Comparison of ENCODE assay signal across 29 cellular contexts in the genomic region with DNA sequence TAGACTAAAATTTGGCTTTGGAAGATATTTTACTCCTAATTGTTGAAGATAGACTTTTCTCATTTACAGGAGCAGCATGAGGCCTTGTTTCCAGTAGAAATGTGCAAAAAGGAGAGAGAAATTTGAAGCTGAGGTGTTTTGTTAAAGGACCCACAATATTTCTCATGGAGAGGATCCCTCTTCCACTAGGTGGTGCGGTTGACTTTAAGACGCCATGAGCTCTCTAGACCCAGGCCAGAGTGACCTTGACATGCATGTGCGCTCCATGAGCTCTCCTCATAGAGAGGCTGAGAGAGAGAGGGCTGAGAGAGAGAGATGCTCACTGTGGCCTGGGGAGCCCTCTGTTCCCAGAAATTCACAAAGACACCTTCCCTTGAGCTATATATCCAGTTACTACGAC.
DNase-seq lines count a peak whose midpoint lies in the region; ATAC-seq and TF ChIP-seq lines count a peak whose summit lies in the region.
"Had no signal": no experiment of that assay in that cellular context is flagged by ENCODE, and none has a peak within 500 bp of the region (broad histone marks: within the 10 kb centered on the region; RNA-seq: fewer than 3 reads in every experiment).

No MANE protein-coding gene starts in this region.

- peak; percentile 12; the same call in 1 of the 2 replicates for TF ChIP-seq CTCF in OCI-LY1 (IDR thresholded peaks at IDR 0.05; ENCODE audit: low read length)
- peak; percentile 4 for TF ChIP-seq CTCF in choroid plexus epithelial cell (conservative IDR thresholded peaks at IDR 0.05; ENCODE audit: low read depth, low read length)

- H3K27me3 Mint-ChIP-seq in activated T-helper 17 cell treated with anti-CD3 and anti-CD28 coated beads, Interleukin-2, amount 50 U/mL, for 72 hours = no peaks in the 10 kb centered on the region
- H3K27me3 Mint-ChIP-seq: activated CD4-positive, alpha-beta T cell treated with anti-CD3 and anti-CD28 coated beads, Interleukin-2, amount 10 ng/mL, durations not matched to agents 7 days and 5 days; activated naive CD8-positive, alpha-beta T cell treated with anti-CD3 and anti-CD28 coated beads, Interleukin-2, amount 50 U/mL, for 24 hours; activated T-cell treated with anti-CD3 and anti-CD28 coated beads, Interleukin-2, amount 50 U/mL, for 24 hours; CD4-positive, alpha-beta T cell; central memory CD8-positive, alpha-beta T cell; IgD-negative memory B cell; memory B cell had no signal

- no peaks in the 10 kb centered on the region for H3K79me2 ChIP-seq in OCI-LY1 (ENCODE audit: insufficient read depth, low read length)

- no peaks in the 10 kb centered on the region for H3K27me3 ChIP-seq in OCI-LY1 (ENCODE audit: insufficient read depth, low read length)
- H3K27me3 ChIP-seq: gastroesophageal sphincter, spleen, tibial nerve had no signal

- no peak overlapping the region for H3K4me3 Mint-ChIP-seq in activated T-helper 17 cell treated with anti-CD3 and anti-CD28 coated beads, Interleukin-2, amount 50 U/mL, for 72 hours
- H3K4me3 Mint-ChIP-seq: activated CD4-positive, alpha-beta T cell treated with anti-CD3 and anti-CD28 coated beads, Interleukin-2, amount 10 ng/mL, durations not matched to agents 7 days and 5 days; activated naive CD8-positive, alpha-beta T cell treated with anti-CD3 and anti-CD28 coated beads, Interleukin-2, amount 50 U/mL, for 24 hours; activated T-cell treated with anti-CD3 and anti-CD28 coated beads, Interleukin-2, amount 50 U/mL, for 24 hours; CD4-positive, alpha-beta T cell; central memory CD8-positive, alpha-beta T cell; IgD-negative memory B cell; memory B cell had no signal

- H3K9me2 ChIP-seq in OCI-LY1 (ENCODE audit: low read depth, low read length) = no peaks in the 10 kb centered on the region

- no peaks in the 10 kb centered on the region for H3K4me1 ChIP-seq in OCI-LY1 (ENCODE audit: insufficient read depth, low read length, severe bottlenecking)
- H3K4me1 ChIP-seq: gastroesophageal sphincter, spleen, tibial nerve had no signal

- H4K20me1 ChIP-seq in OCI-LY1 (ENCODE audit: insufficient read depth, low read length) = no peaks in the 10 kb centered on the region

- H3K27ac Mint-ChIP-seq in activated T-helper 17 cell treated with anti-CD3 and anti-CD28 coated beads, Interleukin-2, amount 50 U/mL, for 72 hours = no peak overlapping the region
- H3K27ac Mint-ChIP-seq: activated CD4-positive, alpha-beta T cell treated with anti-CD3 and anti-CD28 coated beads, Interleukin-2, amount 10 ng/mL, durations not matched to agents 7 days and 5 days; activated naive CD8-positive, alpha-beta T cell treated with anti-CD3 and anti-CD28 coated beads, Interleukin-2, amount 50 U/mL, for 24 hours; activated T-cell treated with anti-CD3 and anti-CD28 coated beads, Interleukin-2, amount 50 U/mL, for 24 hours; CD4-positive, alpha-beta T cell; memory B cell had no signal

- DNase-seq in DMS 273 (lab: John Stamatoyannopoulos, UW; ENCODE audit: unreplicated experiment) (peak; percentile 30), DMS 273 treated with DMSO at 0.1 percent for 48 hours (lab: John Stamatoyannopoulos, UW) (no peak), HT1080 (ENCODE audit: low read depth) (peak; percentile 6), choroid plexus epithelial cell (ENCODE audit: low read depth) (peak; percentile 2), NCI-H2029 treated with DMSO at 0.1 percent for 48 hours (lab: John Stamatoyannopoulos, UW) (no peak)
- DNase-seq: activated CD4-positive, alpha-beta T cell treated with anti-CD3 and anti-CD28 coated beads, Interleukin-2, amount 10 ng/mL, durations not matched to agents 7 days and 5 days; activated gamma-delta T cell treated with Interleukin-2 at 50 U/mL for 16 hours; activated naive CD8-positive, alpha-beta T cell treated with anti-CD3 and anti-CD28 coated beads, Interleukin-2, amount 50 U/mL, for 24 hours; activated T-cell treated with anti-CD3 and anti-CD28 coated beads, Interleukin-2, amount 50 U/mL, for 24 hours; CD4-positive, alpha-beta T cell; dermis blood vessel endothelial cell; hypothalamus; NCI-H1417 treated with DMSO at 0.1 percent for 48 hours; NCI-H510A; posterior cingulate gyrus; right cardiac atrium; spleen; T-helper 2 cell had no signal

- peaks cover 4% of the 10 kb centered on the region for H3K9me3 Mint-ChIP-seq in activated T-helper 17 cell treated with anti-CD3 and anti-CD28 coated beads, Interleukin-2, amount 50 U/mL, for 72 hours
- H3K9me3 Mint-ChIP-seq: activated CD4-positive, alpha-beta T cell treated with anti-CD3 and anti-CD28 coated beads, Interleukin-2, amount 10 ng/mL, durations not matched to agents 7 days and 5 days; IgD-negative memory B cell had no signal

- no peak for ATAC-seq in activated T-helper 17 cell treated with anti-CD3 and anti-CD28 coated beads, Interleukin-2, amount 50 U/mL, for 72 hours (replicated peaks)
- no peak for ATAC-seq in GM21515 (IDR thresholded peaks at IDR 0.05; ENCODE audit: unreplicated experiment)
- ATAC-seq: activated naive CD8-positive, alpha-beta T cell treated with anti-CD3 and anti-CD28 coated beads, Interleukin-2, amount 50 U/mL, for 24 hours; gastroesophageal sphincter; left lobe of liver; right cardiac atrium; SK-N-SH treated with all-trans-retinoic acid at 6 μM for 48 hours had no signal

- H3F3A ChIP-seq in OCI-LY1 (ENCODE audit: insufficient read depth, low read length) = no peaks in the 10 kb centered on the region

- H3K4me1 Mint-ChIP-seq in activated T-helper 17 cell treated with anti-CD3 and anti-CD28 coated beads, Interleukin-2, amount 50 U/mL, for 72 hours = no peaks in the 10 kb centered on the region
- H3K4me1 Mint-ChIP-seq: activated CD4-positive, alpha-beta T cell treated with anti-CD3 and anti-CD28 coated beads, Interleukin-2, amount 10 ng/mL, durations not matched to agents 7 days and 5 days; activated naive CD8-positive, alpha-beta T cell treated with anti-CD3 and anti-CD28 coated beads, Interleukin-2, amount 50 U/mL, for 24 hours; central memory CD8-positive, alpha-beta T cell; IgD-negative memory B cell; memory B cell had no signal

- H3K36me3 Mint-ChIP-seq in activated T-helper 17 cell treated with anti-CD3 and anti-CD28 coated beads, Interleukin-2, amount 50 U/mL, for 72 hours (ENCODE audit: low read depth) = no peaks in the 10 kb centered on the region
- H3K36me3 Mint-ChIP-seq: IgD-negative memory B cell, memory B cell had no signal

- H3K4me3 ChIP-seq in OCI-LY1 (ENCODE audit: low read depth, low read length, poor library complexity, severe bottlenecking) (no peak overlapping the region), choroid plexus epithelial cell (ENCODE audit: low read depth, low read length) (no peak overlapping the region)
- H3K4me3 ChIP-seq: gastroesophageal sphincter, spleen, tibial nerve had no signal

- H3K36me3 ChIP-seq in OCI-LY1 (ENCODE audit: insufficient read depth, low read length) = no peaks in the 10 kb centered on the region
- H3K36me3 ChIP-seq: gastroesophageal sphincter, spleen, tibial nerve had no signal

- H3K9me3 ChIP-seq in OCI-LY1 (ENCODE audit: low read length) = no peaks in the 10 kb centered on the region
- H3K9me3 ChIP-seq: gastroesophageal sphincter, tibial nerve had no signal

- H3K27ac ChIP-seq in OCI-LY1 (ENCODE audit: low read depth, low read length, poor library complexity, severe bottlenecking) = no peak overlapping the region
- H3K27ac ChIP-seq: 22Rv1, gastroesophageal sphincter, spleen, tibial nerve had no signal

- no peak overlapping the region for H3K4me2 ChIP-seq in OCI-LY1 (ENCODE audit: low read length)

- no peak overlapping the region for H2AFZ ChIP-seq in OCI-LY1 (ENCODE audit: low read length)

- H3K9ac ChIP-seq in OCI-LY1 (ENCODE audit: low read length) = no peak overlapping the region

Comparison
In these comparisons a context has a peak if more than half of its experiments do, and no peak if none do; other contexts are left out.
1. DNase-seq: peak in DMS 273 (single experiment), HT1080 (single experiment) and choroid plexus epithelial cell (single experiment); none in DMS 273 treated with DMSO at 0.1 percent for 48 hours (single experiment) and NCI-H2029 treated with DMSO at 0.1 percent for 48 hours (single experiment).